In the genomic region with DNA sequence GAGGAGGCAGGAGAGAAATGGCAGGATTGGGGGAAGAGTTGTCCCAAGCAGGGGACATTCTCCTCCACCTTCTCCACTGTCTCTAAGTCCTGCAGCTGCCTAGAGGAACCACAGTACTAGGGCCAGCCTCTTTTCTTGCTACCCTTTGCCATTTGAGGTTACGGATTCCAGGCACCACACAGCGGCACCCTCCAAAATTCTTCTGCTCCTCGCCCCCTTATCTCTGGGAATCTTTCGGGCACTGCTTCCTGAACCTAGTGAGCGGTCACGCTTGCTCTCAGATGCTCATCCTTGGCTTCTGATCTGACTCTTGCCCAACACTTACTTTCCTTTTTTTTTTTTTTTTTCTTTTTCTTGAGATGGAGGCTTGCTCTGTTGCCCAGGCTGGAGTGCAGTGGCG, we compare ENCODE assay signal across 25 cellular contexts.
"Had no signal": no experiment of that assay in that cellular context is flagged by ENCODE, and none has a peak within 500 bp of the region (broad histone marks: within the 10 kb centered on the region; RNA-seq: fewer than 3 reads in every experiment).

No MANE protein-coding gene starts in this region.

- ATAC-seq: activated T-cell treated with anti-CD3 and anti-CD28 coated beads, Interleukin-2, amount 50 U/mL, for 72 hours; PC-3; SK-N-SH treated with all-trans-retinoic acid at 6 μM for 48 hours had no signal

- H3K4me3 ChIP-seq: breast epithelium, colonic mucosa, SJSA1 had no signal

- H3K9me3 ChIP-seq: breast epithelium, colonic mucosa, SJSA1 had no signal

- H3K4me3 Mint-ChIP-seq: activated B cell treated with CpG ODN at 0.5 μM for 24 hours; activated CD4-positive, alpha-beta memory T cell treated with anti-CD3 and anti-CD28 coated beads for 36 hours; activated CD4-positive, alpha-beta T cell treated with anti-CD3 and anti-CD28 coated beads, Interleukin-2, amount 10 ng/mL, durations not matched to agents 7 days and 5 days; activated naive CD4-positive, alpha-beta T cell treated with anti-CD3 and anti-CD28 coated beads, Interleukin-2, amount 50 U/mL, for 24 hours; activated T-cell treated with anti-CD3 and anti-CD28 coated beads, Interleukin-2, amount 50 U/mL, for 72 hours; T-helper 1 cell treated with Interleukin-12 subunit alpha and Interleukin-12 subunit beta and Interleukin-4 antibody, amounts not matched to agents 30 μg/mL and 1 μg/mL, for 36 hours had no signal

- H3K27me3 ChIP-seq: breast epithelium, colonic mucosa, SJSA1 had no signal

- H3K36me3 ChIP-seq: breast epithelium, colonic mucosa, SJSA1 had no signal

- H3K27ac Mint-ChIP-seq: activated B cell treated with CpG ODN at 0.5 μM for 24 hours; activated CD4-positive, alpha-beta memory T cell treated with anti-CD3 and anti-CD28 coated beads for 36 hours; activated CD4-positive, alpha-beta T cell treated with anti-CD3 and anti-CD28 coated beads, Interleukin-2, amount 10 ng/mL, durations not matched to agents 7 days and 5 days; activated naive CD4-positive, alpha-beta T cell treated with anti-CD3 and anti-CD28 coated beads, Interleukin-2, amount 50 U/mL, for 24 hours; T-helper 1 cell treated with Interleukin-12 subunit alpha and Interleukin-12 subunit beta and Interleukin-4 antibody, amounts not matched to agents 30 μg/mL and 1 μg/mL, for 36 hours had no signal

- H3K4me1 ChIP-seq: breast epithelium, colonic mucosa, SJSA1 had no signal

- DNase-seq: activated B cell treated with CpG ODN at 0.5 μM for 24 hours; activated CD4-positive, alpha-beta memory T cell treated with anti-CD3 and anti-CD28 coated beads for 36 hours; activated CD4-positive, alpha-beta T cell treated with anti-CD3 and anti-CD28 coated beads for 1 hour; activated CD4-positive, alpha-beta T cell treated with anti-CD3 and anti-CD28 coated beads, Interleukin-2, amount 10 ng/mL, durations not matched to agents 7 days and 5 days; activated CD8-positive, alpha-beta memory T cell treated with anti-CD3 and anti-CD28 coated beads, Interleukin-2, amount 50 U/mL, for 4 hours; activated naive CD4-positive, alpha-beta T cell; activated T-cell treated with anti-CD3 and anti-CD28 coated beads, Interleukin-2, amount 50 U/mL, for 72 hours; aorta; caudate nucleus; colonic mucosa; Kasumi-1; NCI-H1105; NCI-H1436; NCI-H1694 treated with DMSO at 0.1 percent for 48 hours; NCI-H2029 treated with DMSO at 0.1 percent for 48 hours; NCI-H446; NCI-H524; PC-3; SHP77; T-helper 9 cell had no signal

- H3K9me3 Mint-ChIP-seq: activated B cell treated with CpG ODN at 0.5 μM for 24 hours; activated CD4-positive, alpha-beta memory T cell treated with anti-CD3 and anti-CD28 coated beads for 36 hours; activated CD4-positive, alpha-beta T cell treated with anti-CD3 and anti-CD28 coated beads, Interleukin-2, amount 10 ng/mL, durations not matched to agents 7 days and 5 days; activated naive CD4-positive, alpha-beta T cell treated with anti-CD3 and anti-CD28 coated beads, Interleukin-2, amount 50 U/mL, for 24 hours; activated T-cell treated with anti-CD3 and anti-CD28 coated beads, Interleukin-2, amount 50 U/mL, for 72 hours; T-helper 1 cell treated with Interleukin-12 subunit alpha and Interleukin-12 subunit beta and Interleukin-4 antibody, amounts not matched to agents 30 μg/mL and 1 μg/mL, for 36 hours had no signal

- H3K27ac ChIP-seq: breast epithelium, colonic mucosa, SJSA1 had no signal

- H3K27me3 Mint-ChIP-seq: activated B cell treated with CpG ODN at 0.5 μM for 24 hours; activated CD4-positive, alpha-beta memory T cell treated with anti-CD3 and anti-CD28 coated beads for 36 hours; activated CD4-positive, alpha-beta T cell treated with anti-CD3 and anti-CD28 coated beads, Interleukin-2, amount 10 ng/mL, durations not matched to agents 7 days and 5 days; activated naive CD4-positive, alpha-beta T cell treated with anti-CD3 and anti-CD28 coated beads, Interleukin-2, amount 50 U/mL, for 24 hours had no signal
